8 cellular contexts compared by ENCODE assay signal in genomic region chr12:6062427-6063378, GRCh38.
DNase-seq lines count a peak whose midpoint lies in the region; ATAC-seq, FAIRE-seq and TF ChIP-seq lines count a peak whose summit lies in the region.

No MANE protein-coding gene starts in this region.

- CTCF ChIA-PET in H1 (lab: Charles Lee; ENCODE audit: partially characterized antibody) = interaction anchor here (0.7 to 12.1 kb wide), 10 partner anchors 8 to 222 kb away, joined by 3 to 130 read pairs (median 8); no protein-coding TSS in a partner anchor

- peaks cover 0 to 3% (median 0%) of the 10 kb centered on the region in 4 experiments; a peak in 1 of 7 replicates for H3K27me3 ChIP-seq in H1 (replicated peaks in 1 of 4; ENCODE audit: control insufficient read depth in 3 of 4, extremely low read depth in 1 of 4, insufficient read depth in 3 of 4, low read length in 3 of 4)

- no peaks in the 10 kb centered on the region for H3K79me2 ChIP-seq in H1 (ENCODE audit: control insufficient read depth in 1 of 2, insufficient read depth in 2 of 2, low read length in 2 of 2)

- no peaks in the 10 kb centered on the region for H3K79me1 ChIP-seq in H1 (ENCODE audit: low read depth, low read length)

- no peaks in the 10 kb centered on the region for H3K23me2 ChIP-seq in H1 (ENCODE audit: low read depth, low read length)

- POLR2A ChIA-PET in H1 (lab: Charles Lee; ENCODE audit: partially characterized antibody) = no interaction called here

- no peak overlapping the region for H3K4me3 ChIP-seq in H1 (ENCODE audit: extremely low read depth in 1 of 4, insufficient read depth in 2 of 4, low read depth in 3 of 4, low read length in 4 of 4)
- H3K4me3 ChIP-seq in mucosa of descending colon = no peak overlapping the region

- H2BK20ac ChIP-seq in H1 (ENCODE audit: low read length) = no peak overlapping the region

- no peak overlapping the region for H3K14ac ChIP-seq in H1 (ENCODE audit: insufficient read length)

- TF ChIP-seq RAD21 in H1 (IDR thresholded peaks at IDR 0.05 in 1 of 2, conservative IDR thresholded peaks at IDR 0.05 in 1 of 2; ENCODE audit: low read depth in 2 of 2, low read length in 2 of 2) = peak; percentile 97

- no peak overlapping the region for H3K4me2 ChIP-seq in H1 (ENCODE audit: insufficient read depth in 1 of 2, low read depth in 2 of 2, low read length in 2 of 2)

- 0 out of 2 replicates have a peak overlapping the region, but pooled peaks have one; percentile 82 for H2BK12ac ChIP-seq in H1 (ENCODE audit: low read depth, low read length)

- H3K9me3 ChIP-seq in H1 (ENCODE audit: insufficient read depth in 2 of 2, low read depth in 1 of 2, low read length in 1 of 2) (no peaks in the 10 kb centered on the region), mucosa of descending colon (no peaks in the 10 kb centered on the region)

- H2BK120ac ChIP-seq in H1 (replicated peaks; ENCODE audit: low read depth, low read length) = no peak overlapping the region

- no peak overlapping the region for H3K23ac ChIP-seq in H1 (ENCODE audit: insufficient read length)

- no peak overlapping the region for H4K5ac ChIP-seq in H1 (ENCODE audit: insufficient read length, low read depth, low read length)

- intact Hi-C loops in mucosa of descending colon (cut with DNase I, micrococcal nuclease) = loop anchor here (5.0 to 10.0 kb wide), 2 partner anchors 122 to 220 kb away; no protein-coding TSS in a partner anchor

- peaks cover 7 to 9% (median 7%) of the 10 kb centered on the region in 4 experiments for H3K4me1 ChIP-seq in H1 (replicated peaks in 1 of 4; ENCODE audit: control insufficient read depth in 3 of 4, insufficient read depth in 4 of 4, low read length in 3 of 4)
- no peaks in the 10 kb centered on the region for H3K4me1 ChIP-seq in mucosa of descending colon (ENCODE audit: low read depth)

- peak; percentile 92 to 99 (median 98) for TF ChIP-seq CTCF in H1 (IDR thresholded peaks at IDR 0.05; ENCODE audit: control extremely low read depth in 1 of 3, insufficient read depth in 1 of 3, low read depth in 1 of 3, low read length in 3 of 3)
- peak; percentile 88 for TF ChIP-seq CTCF in mucosa of descending colon (IDR thresholded peaks at IDR 0.05)

- H4K91ac ChIP-seq in H1 (replicated peaks; ENCODE audit: insufficient read length, low read length) = no peak overlapping the region

- TF ChIP-seq POLR2A in H1 (IDR thresholded peaks at IDR 0.05; ENCODE audit: control extremely low read depth in 1 of 2, low read depth in 2 of 2, low read length in 2 of 2) = no peak

- no peak overlapping the region for H3K27ac ChIP-seq in H1 (ENCODE audit: low read depth, low read length)

- no peak overlapping the region for H4K8ac ChIP-seq in H1 (ENCODE audit: extremely low read depth, insufficient read depth, low read length)

- H4K20me1 ChIP-seq in H1 (replicated peaks in 1 of 2; ENCODE audit: control insufficient read depth in 1 of 2, insufficient read depth in 2 of 2, low read length in 2 of 2) = no peaks in the 10 kb centered on the region

- H3K4me3 Mint-ChIP-seq in stimulated activated naive B cell treated with anti-CD40 and anti-IgM and Interleukin-4, amounts not matched to agents 10 μg/mL and 1 μg/mL and 100 μg/mL, for 72 hours = no peak overlapping the region

- no peak overlapping the region for H3K9ac ChIP-seq in H1 (replicated peaks in 1 of 4; ENCODE audit: extremely low read depth in 1 of 4, low read depth in 3 of 4, low read length in 3 of 4)

- H3K4me1 Mint-ChIP-seq in stimulated activated naive B cell treated with anti-CD40 and anti-IgM and Interleukin-4, amounts not matched to agents 10 μg/mL and 1 μg/mL and 100 μg/mL, for 72 hours = peaks cover 6% of the 10 kb centered on the region in 2 donors

- peak overlapping the region; percentile 46; the same call in 1 of the 2 replicates for H2BK15ac ChIP-seq in H1 (ENCODE audit: low read length)

- H3K36me3 Mint-ChIP-seq in stimulated activated naive B cell treated with anti-CD40 and anti-IgM and Interleukin-4, amounts not matched to agents 10 μg/mL and 1 μg/mL and 100 μg/mL, for 72 hours = no peaks in the 10 kb centered on the region

- H3K36me3 ChIP-seq in H1 (ENCODE audit: control insufficient read depth in 2 of 4, insufficient read depth in 4 of 4, low read length in 3 of 4) = no peaks in the 10 kb centered on the region
- no peaks in the 10 kb centered on the region for H3K36me3 ChIP-seq in mucosa of descending colon (ENCODE audit: low read depth)

- H2BK5ac ChIP-seq in H1 (ENCODE audit: low read depth, low read length) = no peak overlapping the region

- peak; percentile 84 for ATAC-seq in mucosa of descending colon
- peak; percentile 86 to 92 for ATAC-seq in stimulated activated naive B cell treated with anti-CD40 and anti-IgM and Interleukin-4, amounts not matched to agents 10 μg/mL and 1 μg/mL and 100 μg/mL, for 72 hours (replicated peaks)
- no peak for ATAC-seq in GM21515 (IDR thresholded peaks at IDR 0.05; ENCODE audit: unreplicated experiment)

- peak overlapping the region; percentile 16 for H3K4ac ChIP-seq in H1 (replicated peaks; ENCODE audit: insufficient read length, low read depth, low read length)

- no peak overlapping the region for H3K56ac ChIP-seq in H1 (replicated peaks; ENCODE audit: insufficient read length, low read depth, low read length)

- FAIRE-seq in H1 (lab: Jason Lieb, UNC) = peak; percentile 58

- no peak for TF ChIP-seq EP300 in H1 (IDR thresholded peaks at IDR 0.05; ENCODE audit: borderline replicate concordance in 1 of 2, low read depth in 2 of 2, low read length in 2 of 2)

- H2AK5ac ChIP-seq in H1 (ENCODE audit: low read depth, low read length) = no peak overlapping the region

- H3K18ac ChIP-seq in H1 (ENCODE audit: extremely low read depth, low read length) = no peak overlapping the region

- WGBS in H1 (ENCODE audit: extremely low coverage in 1 of 2, insufficient coverage in 1 of 2, insufficient read length in 1 of 2, insufficient replicate concordance in 2 of 2, low coverage in 1 of 2, low lambda C conversion rate in 2 of 2, missing lambda C conversion rate in 1 of 2), 2 experiments = 66% methylated on average over 16 of the region's 16 CpGs; no CpG with 5 or more reads in 1 of the 2 experiments

- no peaks in the 10 kb centered on the region for H3K9me3 Mint-ChIP-seq in stimulated activated naive B cell treated with anti-CD40 and anti-IgM and Interleukin-4, amounts not matched to agents 10 μg/mL and 1 μg/mL and 100 μg/mL, for 72 hours

- H3K27ac Mint-ChIP-seq in stimulated activated naive B cell treated with anti-CD40 and anti-IgM and Interleukin-4, amounts not matched to agents 10 μg/mL and 1 μg/mL and 100 μg/mL, for 72 hours = no peak overlapping the region

- DNase-seq in NCI-H2227 (lab: John Stamatoyannopoulos, UW; ENCODE audit: unreplicated experiment) = peak; percentile 27
- no peak for DNase-seq in NCI-H2227 treated with DMSO at 0.1 percent for 48 hours (lab: John Stamatoyannopoulos, UW)
- DNase-seq in NCI-H2107 (lab: John Stamatoyannopoulos, UW) = peak; percentile 33
- peak; percentile 55 to 68 for DNase-seq in activated CD4-positive, alpha-beta T cell treated with anti-CD3 and anti-CD28 coated beads, Interleukin-2, amount 50 U/mL, for 48 hours
- peak in 1 of 2 experiments; percentile 90 for DNase-seq in H1 (ENCODE audit: low read depth in 1 of 2, low spot score in 2 of 2)
- peak; percentile 53 to 69 (median 68) for DNase-seq in mucosa of descending colon
- peak; percentile 45 for DNase-seq in stimulated activated naive B cell treated with anti-CD40 and anti-IgM and Interleukin-4, amounts not matched to agents 10 μg/mL and 1 μg/mL and 100 μg/mL, for 72 hours

- no peak overlapping the region for H2AFZ ChIP-seq in H1 (ENCODE audit: low read length)

- peaks cover 51 to 61% of the 10 kb centered on the region in 2 donors for H3K27me3 Mint-ChIP-seq in stimulated activated naive B cell treated with anti-CD40 and anti-IgM and Interleukin-4, amounts not matched to agents 10 μg/mL and 1 μg/mL and 100 μg/mL, for 72 hours

TF ChIP-seq in H1, 55 proteins besides CTCF, POLR2A, EP300 and RAD21:
- TF ChIP-seq JUND (IDR thresholded peaks at IDR 0.05; ENCODE audit: low read length) = 0 out of 2 replicates have a peak, but pooled peaks have one; percentile 5
- no peak for TF ChIP-seq POU5F1 (IDR thresholded peaks at IDR 0.05; ENCODE audit: low read depth, low read length)
- 0 out of 2 replicates have a peak, but pooled peaks have one; percentile 22 for TF ChIP-seq TCF12 (IDR thresholded peaks at IDR 0.05; ENCODE audit: low read depth, low read length)
